Comparison of ENCODE assay signal across 1 cellular context in genomic region chr11:64291746-64292457, GRCh38.
TF ChIP-seq lines count a peak whose summit lies in the region.

No MANE protein-coding gene starts in this region.

TF ChIP-seq in neural cell, 6 proteins besides CTCF, POLR2A, EP300 and RAD21:
- TF ChIP-seq MXI1 (conservative IDR thresholded peaks at IDR 0.05; ENCODE audit: poor library complexity, severe bottlenecking) (peak; percentile 91), POLR2AphosphoS5 (IDR thresholded peaks at IDR 0.05) (peak; percentile 59), TAF1 (IDR thresholded peaks at IDR 0.05; ENCODE audit: low read depth) (no peak), EZH2 (IDR thresholded peaks at IDR 0.05; ENCODE audit: borderline replicate concordance, insufficient read depth, low read length, poor library complexity, severe bottlenecking) (no peak), SMC3 (conservative IDR thresholded peaks at IDR 0.05; ENCODE audit: poor library complexity) (peak; percentile 31)
- TF ChIP-seq, protein P1, sequence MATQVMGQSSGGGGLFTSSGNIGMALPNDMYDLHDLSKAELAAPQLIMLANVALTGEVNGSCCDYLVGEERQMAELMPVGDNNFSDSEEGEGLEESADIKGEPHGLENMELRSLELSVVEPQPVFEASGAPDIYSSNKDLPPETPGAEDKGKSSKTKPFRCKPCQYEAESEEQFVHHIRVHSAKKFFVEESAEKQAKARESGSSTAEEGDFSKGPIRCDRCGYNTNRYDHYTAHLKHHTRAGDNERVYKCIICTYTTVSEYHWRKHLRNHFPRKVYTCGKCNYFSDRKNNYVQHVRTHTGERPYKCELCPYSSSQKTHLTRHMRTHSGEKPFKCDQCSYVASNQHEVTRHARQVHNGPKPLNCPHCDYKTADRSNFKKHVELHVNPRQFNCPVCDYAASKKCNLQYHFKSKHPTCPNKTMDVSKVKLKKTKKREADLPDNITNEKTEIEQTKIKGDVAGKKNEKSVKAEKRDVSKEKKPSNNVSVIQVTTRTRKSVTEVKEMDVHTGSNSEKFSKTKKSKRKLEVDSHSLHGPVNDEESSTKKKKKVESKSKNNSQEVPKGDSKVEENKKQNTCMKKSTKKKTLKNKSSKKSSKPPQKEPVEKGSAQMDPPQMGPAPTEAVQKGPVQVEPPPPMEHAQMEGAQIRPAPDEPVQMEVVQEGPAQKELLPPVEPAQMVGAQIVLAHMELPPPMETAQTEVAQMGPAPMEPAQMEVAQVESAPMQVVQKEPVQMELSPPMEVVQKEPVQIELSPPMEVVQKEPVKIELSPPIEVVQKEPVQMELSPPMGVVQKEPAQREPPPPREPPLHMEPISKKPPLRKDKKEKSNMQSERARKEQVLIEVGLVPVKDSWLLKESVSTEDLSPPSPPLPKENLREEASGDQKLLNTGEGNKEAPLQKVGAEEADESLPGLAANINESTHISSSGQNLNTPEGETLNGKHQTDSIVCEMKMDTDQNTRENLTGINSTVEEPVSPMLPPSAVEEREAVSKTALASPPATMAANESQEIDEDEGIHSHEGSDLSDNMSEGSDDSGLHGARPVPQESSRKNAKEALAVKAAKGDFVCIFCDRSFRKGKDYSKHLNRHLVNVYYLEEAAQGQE (IDR thresholded peaks at IDR 0.05; ENCODE audit: borderline replicate concordance) = peak; percentile 28
